ENCODE assay signal across 19 cellular contexts in genomic region chr9:3282365-3282764, GRCh38.
DNase-seq lines count a peak whose midpoint lies in the region; ATAC-seq and TF ChIP-seq lines count a peak whose summit lies in the region.
"Had no signal": no experiment of that assay in that cellular context is flagged by ENCODE, and none has a peak within 500 bp of the region (broad histone marks: within the 10 kb centered on the region; RNA-seq: fewer than 3 reads in every experiment).

No MANE protein-coding gene starts in this region.

- H3K27ac ChIP-seq in SK-N-SH (ENCODE audit: low read depth in 2 of 2, low read length in 1 of 2) (no peak overlapping the region), GM23338 (ENCODE audit: low read depth) (no peak overlapping the region)
- H3K27ac ChIP-seq: 22Rv1; A549; BLaER1 treated with 17β-estradiol and CSF1 and Interleukin-3, amounts not matched to agents 10 nM and 100 nM; C4-2B had no signal

- H4K20me1 ChIP-seq in SK-N-SH (ENCODE audit: insufficient read depth): no peaks in the 10 kb centered on the region
- H4K20me1 ChIP-seq in GM23338 (replicated peaks; ENCODE audit: insufficient read depth): no peaks in the 10 kb centered on the region
- H4K20me1 ChIP-seq: BLaER1 treated with 17β-estradiol and CSF1 and Interleukin-3, amounts not matched to agents 10 nM and 100 nM had no signal

- ATAC-seq in SK-N-SH treated with all-trans-retinoic acid at 6 μM for 48 hours: no peak
- no peak for ATAC-seq in GM23338
- ATAC-seq in HG03378 (IDR thresholded peaks at IDR 0.05; ENCODE audit: unreplicated experiment): no peak
- ATAC-seq in activated CD4-positive, alpha-beta T cell treated with anti-CD3 and anti-CD28 coated beads for 36 hours: no peak
- ATAC-seq: A549; CD8-positive, alpha-beta T cell had no signal

- H3K4me1 ChIP-seq in SK-N-SH (ENCODE audit: control insufficient read depth in 1 of 2, insufficient read depth in 2 of 2, low read depth in 1 of 2, low read length in 1 of 2) (peaks cover 0 to 19% of the 10 kb centered on the region in 2 experiments; a peak in 3 of 4 replicates), GM23338 (ENCODE audit: insufficient read depth) (0 out of 2 replicates have a peak, but pooled peaks cover 7% of the 10 kb centered on the region)
- H3K4me1 ChIP-seq: A549, Caco-2 had no signal

- peaks cover 4% of the 10 kb centered on the region; the same call in 2 of the 3 replicates for H3K4me1 Mint-ChIP-seq in GM23338
- H3K4me1 Mint-ChIP-seq in activated CD4-positive, alpha-beta T cell treated with anti-CD3 and anti-CD28 coated beads for 36 hours: no peaks in the 10 kb centered on the region

- H3K36me3 ChIP-seq in SK-N-SH (replicated peaks in 1 of 2; ENCODE audit: control insufficient read depth in 1 of 2, insufficient read depth in 2 of 2, low read length in 1 of 2) (peaks cover 0 to 3% of the 10 kb centered on the region in 2 experiments), GM23338 (ENCODE audit: insufficient read depth) (no peaks in the 10 kb centered on the region)

- DNase-seq in SK-N-SH (no peak), GM23338 (ENCODE audit: low spot score) (peak; percentile 16), NCI-H446 (lab: John Stamatoyannopoulos, UW) (no peak)
- DNase-seq in activated CD4-positive, alpha-beta T cell treated with anti-CD3 and anti-CD28 coated beads for 36 hours: no peak
- DNase-seq: AML-193; Caco-2; Calu3; CD4-positive, alpha-beta T cell; CD8-positive, alpha-beta T cell; DMS79 treated with DMSO at 0.1 percent for 48 hours; GF-D8 had no signal

- peaks cover 1% of the 10 kb centered on the region for H3K36me3 Mint-ChIP-seq in GM23338 (ENCODE audit: low read depth)
- peaks cover 24% of the 10 kb centered on the region for H3K36me3 Mint-ChIP-seq in activated CD4-positive, alpha-beta T cell treated with anti-CD3 and anti-CD28 coated beads for 36 hours (ENCODE audit: low read depth)

- no peak overlapping the region for H3K4me2 ChIP-seq in SK-N-SH
- H3K4me2 ChIP-seq in GM23338: no peak overlapping the region
- H3K4me2 ChIP-seq: A549; BLaER1 treated with 17β-estradiol and CSF1 and Interleukin-3, amounts not matched to agents 10 nM and 100 nM had no signal

- POLR2A ChIA-PET in SK-N-SH (lab: Yijun Ruan, JAX): no interaction called here
- POLR2A ChIA-PET in activated CD4-positive, alpha-beta T cell treated with anti-CD3 and anti-CD28 coated beads for 36 hours (lab: Charles Lee): no interaction called here

- H3K9me2 ChIP-seq in SK-N-SH: no peaks in the 10 kb centered on the region; the same call in 1 of the 2 replicates
- H3K9me2 ChIP-seq in GM23338 (ENCODE audit: insufficient read depth): no peaks in the 10 kb centered on the region

- TF ChIP-seq CTCF in SK-N-SH (IDR thresholded peaks at IDR 0.05) (no peak), GM23338 (conservative IDR thresholded peaks at IDR 0.05; ENCODE audit: low read depth in 2 of 2) (no peak)

- no peak overlapping the region for H2AFZ ChIP-seq in SK-N-SH (ENCODE audit: low read depth)
- H2AFZ ChIP-seq in GM23338: no peak overlapping the region

- intact Hi-C loops in activated CD4-positive, alpha-beta T cell treated with anti-CD3 and anti-CD28 coated beads for 36 hours (cut with DNase I, micrococcal nuclease): no loop called here

- CTCF ChIA-PET in SK-N-SH (lab: Yijun Ruan, JAX): interaction anchor here (1.3 to 2.3 kb wide), 2 partner anchors 9 to 41 kb away, joined by 4 to 9 read pairs; no protein-coding TSS in a partner anchor
- CTCF ChIA-PET in activated CD4-positive, alpha-beta T cell treated with anti-CD3 and anti-CD28 coated beads for 36 hours (lab: Charles Lee): no interaction called here

- H3K4me3 ChIP-seq in SK-N-SH (ENCODE audit: low read depth in 2 of 2, low read length in 1 of 2) (no peak overlapping the region), GM23338 (no peak overlapping the region)
- H3K4me3 ChIP-seq: A549; BLaER1 treated with 17β-estradiol and CSF1 and Interleukin-3, amounts not matched to agents 10 nM and 100 nM had no signal

- H3K79me2 ChIP-seq in SK-N-SH (ENCODE audit: insufficient read depth): no peaks in the 10 kb centered on the region
- H3K79me2 ChIP-seq in GM23338 (replicated peaks; ENCODE audit: insufficient read depth): no peaks in the 10 kb centered on the region

- H3K4me3 Mint-ChIP-seq in GM23338: no peak overlapping the region
- H3K4me3 Mint-ChIP-seq in activated CD4-positive, alpha-beta T cell treated with anti-CD3 and anti-CD28 coated beads for 36 hours: no peak overlapping the region
- H3K4me3 Mint-ChIP-seq: B cell; CD4-positive, alpha-beta T cell; CD8-positive, alpha-beta T cell had no signal

- H3F3A ChIP-seq in SK-N-SH (replicated peaks; ENCODE audit: insufficient read depth) (peaks cover 16% of the 10 kb centered on the region), GM23338 (replicated peaks; ENCODE audit: low read depth) (no peaks in the 10 kb centered on the region)

- H3K9ac ChIP-seq in SK-N-SH: no peak overlapping the region
- H3K9ac ChIP-seq: BLaER1 treated with 17β-estradiol and CSF1 and Interleukin-3, amounts not matched to agents 10 nM and 100 nM had no signal

- no peak overlapping the region for H3K27ac Mint-ChIP-seq in GM23338
- no peak overlapping the region for H3K27ac Mint-ChIP-seq in activated CD4-positive, alpha-beta T cell treated with anti-CD3 and anti-CD28 coated beads for 36 hours
- H3K27ac Mint-ChIP-seq: B cell; CD4-positive, alpha-beta T cell; CD8-positive, alpha-beta T cell had no signal

- H3K9me3 ChIP-seq in SK-N-SH: no peaks in the 10 kb centered on the region; the same call in 1 of the 2 replicates
- H3K9me3 ChIP-seq: A549, Caco-2 had no signal

- H3K27me3 ChIP-seq in SK-N-SH (ENCODE audit: insufficient read depth) (no peaks in the 10 kb centered on the region), GM23338 (ENCODE audit: insufficient read depth) (no peaks in the 10 kb centered on the region)
- H3K27me3 ChIP-seq: BLaER1 treated with 17β-estradiol and CSF1 and Interleukin-3, amounts not matched to agents 10 nM and 100 nM had no signal

- TF ChIP-seq EP300 in SK-N-SH (IDR thresholded peaks at IDR 0.05; ENCODE audit: borderline replicate concordance in 1 of 2, low read depth in 1 of 2, low read length in 1 of 2) (no peak), Ishikawa (IDR thresholded peaks at IDR 0.05; ENCODE audit: borderline replicate concordance) (no peak)

- no peaks in the 10 kb centered on the region for H3K9me3 Mint-ChIP-seq in GM23338
- H3K9me3 Mint-ChIP-seq in activated CD4-positive, alpha-beta T cell treated with anti-CD3 and anti-CD28 coated beads for 36 hours (ENCODE audit: low read depth): no peaks in the 10 kb centered on the region
- H3K9me3 Mint-ChIP-seq: CD4-positive, alpha-beta T cell; CD8-positive, alpha-beta T cell had no signal

- TF ChIP-seq RAD21 in SK-N-SH (IDR thresholded peaks at IDR 0.05; ENCODE audit: low read length) (no peak), Ishikawa (IDR thresholded peaks at IDR 0.05; ENCODE audit: low read depth) (no peak)

- H3K27me3 Mint-ChIP-seq in GM23338 (ENCODE audit: insufficient read depth, low read depth, poor library complexity): no peaks in the 10 kb centered on the region
- no peaks in the 10 kb centered on the region for H3K27me3 Mint-ChIP-seq in activated CD4-positive, alpha-beta T cell treated with anti-CD3 and anti-CD28 coated beads for 36 hours
- H3K27me3 Mint-ChIP-seq: B cell; CD4-positive, alpha-beta T cell had no signal

- 95% methylated on average over 3 of the region's 3 CpGs for WGBS in SK-N-SH (ENCODE audit: low lambda C conversion rate)

TF ChIP-seq in SK-N-SH, 30 proteins besides CTCF, POLR2A, EP300 and RAD21 (continues in another document):
- TF ChIP-seq GATA2 (CRISPR knock-in tag; IDR thresholded peaks at IDR 0.05) (no peak), FOXM1 (IDR thresholded peaks at IDR 0.05; ENCODE audit: low read depth) (no peak), FOSL2 (IDR thresholded peaks at IDR 0.05; ENCODE audit: borderline replicate concordance, low read depth) (no peak), EZH2phosphoT487 (IDR thresholded peaks at IDR 0.05; ENCODE audit: borderline replicate concordance, low read depth) (no peak), MEF2A (IDR thresholded peaks at IDR 0.05; ENCODE audit: borderline replicate concordance, low read depth) (no peak), MXI1 (IDR thresholded peaks at IDR 0.05; ENCODE audit: low read depth, low read length) (no peak)

TF ChIP-seq in SK-N-SH treated with all-trans-retinoic acid at 6 μM for 48 hours, 23 proteins besides CTCF, POLR2A, EP300 and RAD21:
- no peak for TF ChIP-seq ZFP30 (CRISPR knock-in tag; IDR thresholded peaks at IDR 0.05)
- TF ChIP-seq ZNF70 (CRISPR knock-in tag; IDR thresholded peaks at IDR 0.05): no peak
- no peak for TF ChIP-seq TCF4 (CRISPR knock-in tag; IDR thresholded peaks at IDR 0.05; ENCODE audit: borderline replicate concordance)
- TF ChIP-seq ARNTL (CRISPR knock-in tag; IDR thresholded peaks at IDR 0.05; ENCODE audit: borderline replicate concordance, low read depth): no peak
- no peak for TF ChIP-seq SNAI2 (CRISPR knock-in tag; IDR thresholded peaks at IDR 0.05)
- TF ChIP-seq ESRRG (CRISPR knock-in tag; IDR thresholded peaks at IDR 0.05): no peak
- no peak for TF ChIP-seq PPARA (CRISPR knock-in tag; IDR thresholded peaks at IDR 0.05; ENCODE audit: borderline replicate concordance)
TF ChIP-seq in SK-N-SH treated with all-trans-retinoic acid at 6 μM for 48 hours: peak in this region for 0.

TF ChIP-seq in Ishikawa, 13 proteins besides CTCF, POLR2A, EP300 and RAD21 (continues in another document):
- TF ChIP-seq USF1 (IDR thresholded peaks at IDR 0.05) (no peak), CREB1 (IDR thresholded peaks at IDR 0.05; ENCODE audit: low read depth) (no peak), CEBPB (IDR thresholded peaks at IDR 0.05) (no peak), YY1 (IDR thresholded peaks at IDR 0.05; ENCODE audit: low read depth) (no peak)
